ENCODE assay signal across 8 cellular contexts in the genomic region with DNA sequence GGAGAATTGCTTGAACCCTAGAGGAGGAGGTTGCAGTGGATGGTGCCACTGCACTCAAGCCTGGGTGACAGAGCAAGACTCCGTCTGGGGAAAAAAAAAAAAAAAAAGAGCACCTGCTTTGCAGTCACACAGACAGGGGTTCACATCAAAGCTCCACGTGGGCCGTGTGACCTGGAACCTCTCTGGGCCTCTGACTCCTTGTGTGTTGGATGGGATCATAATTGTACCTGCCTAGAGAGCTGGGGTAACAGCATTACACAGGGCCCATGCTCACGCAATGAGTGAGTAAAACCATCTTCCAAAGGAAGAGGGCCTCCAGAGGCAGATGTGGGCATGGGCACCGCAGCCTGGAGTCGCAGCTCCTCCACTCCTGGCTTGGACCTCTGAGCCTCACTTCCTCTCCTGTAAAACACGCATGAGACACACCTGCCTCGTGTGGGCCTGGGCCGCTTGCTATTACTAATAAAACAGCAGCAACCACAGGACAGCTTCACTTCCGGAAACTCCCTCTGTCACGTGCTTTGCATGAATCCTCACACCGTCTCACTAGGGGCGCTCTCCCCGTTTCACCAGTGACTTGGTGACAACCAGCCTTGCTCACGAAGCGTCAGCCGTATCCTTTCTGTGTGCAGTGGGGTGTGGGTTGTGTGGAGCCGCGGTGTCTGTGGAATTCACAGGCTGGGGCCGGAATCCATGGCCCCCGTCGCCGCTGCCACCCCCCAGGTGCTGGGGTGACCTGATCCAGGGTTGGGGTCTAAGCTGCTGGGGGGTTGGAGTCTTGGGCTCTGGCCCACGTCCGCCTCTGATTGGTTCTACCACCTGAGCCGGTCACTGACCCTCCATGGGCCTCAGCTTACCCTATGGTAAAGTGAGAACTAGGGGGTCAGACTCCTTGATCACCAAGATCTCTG. TPM values are rescaled to one million over a fixed set of nuclear protein-coding genes. Genes with fewer than 3 reads are reported as not detected.
DNase-seq lines count a peak whose midpoint lies in the region; ATAC-seq and TF ChIP-seq lines count a peak whose summit lies in the region.
"Not testable (repeated sequence)": the region's sequence is repeated elsewhere in the genome, so short reads cannot be mapped to it uniquely, and the experiment has no call there.

No MANE protein-coding gene starts in this region.

- H3K36me3 ChIP-seq in lung (ENCODE audit: control insufficient read depth in 2 of 2, insufficient read depth in 2 of 2, low read length in 2 of 2), result not testable (repeated sequence)

- peaks cover 40% of the 10 kb centered on the region for H3K4me1 Mint-ChIP-seq in dendritic cell treated with granulocyte-macrophage colony-stimulating factor and Interleukin-4, amounts not matched to agents 40 ng/mL and 50 ng/mL, for 4 days (ENCODE audit: low read depth)

- H3K4me3 Mint-ChIP-seq in dendritic cell treated with granulocyte-macrophage colony-stimulating factor and Interleukin-4, amounts not matched to agents 40 ng/mL and 50 ng/mL, for 4 days, result peak overlapping the region; percentile 71

- ATAC-seq in GM19395 (IDR thresholded peaks at IDR 0.05; ENCODE audit: unreplicated experiment), result peak; percentile 85
- ATAC-seq in HG03196 (IDR thresholded peaks at IDR 0.05; ENCODE audit: unreplicated experiment), result peak; percentile 75
- ATAC-seq in lung (ENCODE audit: insufficient read depth, low FRiP score), result peak; percentile 75

- not testable (repeated sequence) for H3K9me3 Mint-ChIP-seq in dendritic cell treated with granulocyte-macrophage colony-stimulating factor and Interleukin-4, amounts not matched to agents 40 ng/mL and 50 ng/mL, for 4 days

- not testable (repeated sequence) for H3K36me3 Mint-ChIP-seq in dendritic cell treated with granulocyte-macrophage colony-stimulating factor and Interleukin-4, amounts not matched to agents 40 ng/mL and 50 ng/mL, for 4 days (ENCODE audit: low read depth)

- not testable (repeated sequence) for H3K9me3 ChIP-seq in lung (ENCODE audit: control insufficient read depth in 2 of 2, insufficient read depth in 1 of 2, low read length in 1 of 2)

- H3K4me3 ChIP-seq in lung, result not testable (repeated sequence)

- peak overlapping the region in 1 of 2 donors; percentile 3 for H3K27ac ChIP-seq in lung (ENCODE audit: low read depth in 1 of 2, low read length in 1 of 2)

- WGBS in lung, 2 donors, result 37 to 42% methylated on average over 22 of the region's 26 CpGs

- not testable (repeated sequence) for H3K27me3 ChIP-seq in lung (ENCODE audit: control insufficient read depth, insufficient read depth)

- not testable (repeated sequence) for H3K27me3 Mint-ChIP-seq in dendritic cell treated with granulocyte-macrophage colony-stimulating factor and Interleukin-4, amounts not matched to agents 40 ng/mL and 50 ng/mL, for 4 days

- not testable (repeated sequence) for H3K4me1 ChIP-seq in lung (ENCODE audit: control insufficient read depth in 2 of 2, insufficient read depth in 2 of 2, low read length in 2 of 2)

- H3K27ac Mint-ChIP-seq in dendritic cell treated with granulocyte-macrophage colony-stimulating factor and Interleukin-4, amounts not matched to agents 40 ng/mL and 50 ng/mL, for 4 days, result peak overlapping the region; percentile 90

- DNase-seq in COLO829 (ENCODE audit: low spot score) (peak; percentile 75), NCI-H774 (lab: John Stamatoyannopoulos, UW) (peak; percentile 64), lung (ENCODE audit: low spot score) (peak; percentile 86)
- DNase-seq in activated CD4-positive, alpha-beta T cell treated with anti-CD3 and anti-CD28 coated beads, Interleukin-2, amount 50 U/mL, for 24 hours (ENCODE audit: low read depth in 1 of 2, low spot score in 1 of 2), result peak; percentile 65 to 84
- peak; percentile 72 for DNase-seq in stimulated activated CD8-positive, alpha-beta memory T cell treated with anti-CD3 and anti-CD28 coated beads, Interleukin-12 subunit alpha, Interleukin-12 subunit beta, amount 100 ng/mL, for 1 hour (ENCODE audit: low read depth)

- TF ChIP-seq CTCF in lung (IDR thresholded peaks at IDR 0.05; ENCODE audit: control extremely low read depth, extremely low read depth), result not testable (repeated sequence)

- intact Hi-C loops in dendritic cell treated with granulocyte-macrophage colony-stimulating factor and Interleukin-4, amounts not matched to agents 40 ng/mL and 50 ng/mL, for 4 days (cut with micrococcal nuclease), result not testable (repeated sequence)

RNA-seq across cellular contexts. Expression of a gene that starts 10.4 kb away (rescaled TPM):
- 1 to 10 TPM; 1.0 to 4.9 TPM for total RNA-seq in lung
- polyA plus RNA-seq in lung, result under 1 TPM; 0.63 to 0.77 TPM

RNA-seq across cellular contexts. Expression of a gene that starts 28.0 kb away (rescaled TPM):
- under 1 TPM; 0.17 to 0.95 TPM for total RNA-seq in lung
- under 1 TPM; 0.43 to 0.53 TPM for polyA plus RNA-seq in lung
